ENCODE assay signal across 21 cellular contexts in the genomic region with DNA sequence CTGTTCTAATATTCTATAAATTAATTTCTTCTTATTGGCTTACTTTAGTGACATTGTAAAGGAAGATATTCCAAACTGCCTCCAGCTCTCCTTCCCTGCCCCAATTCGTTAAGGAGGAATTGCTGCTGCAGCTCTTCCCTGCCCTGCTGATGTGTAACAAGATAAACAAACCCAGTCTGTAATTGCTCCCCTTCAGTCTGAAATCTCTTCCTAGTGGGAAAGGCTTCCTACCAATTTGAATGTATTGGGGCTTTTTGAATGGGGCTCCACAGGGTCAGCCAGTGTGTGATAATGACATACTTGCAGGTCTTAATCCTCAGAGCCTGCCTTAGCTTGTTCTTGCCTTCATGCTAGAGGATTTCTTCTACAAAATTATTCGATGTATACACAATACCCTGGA.
"Had no signal": no experiment of that assay in that cellular context is flagged by ENCODE, and none has a peak within 500 bp of the region (broad histone marks: within the 10 kb centered on the region; RNA-seq: fewer than 3 reads in every experiment).

No MANE protein-coding gene starts in this region.

- ATAC-seq: esophagus mucosa; gastrocnemius medialis; heart right ventricle; left cardiac atrium; lower lobe of right lung; naive thymus-derived CD4-positive, alpha-beta T cell; pancreas; right cardiac atrium had no signal

- DNase-seq: effector memory CD4-positive, alpha-beta T cell; gastrocnemius medialis; heart right ventricle; hypothalamus; kidney; left cardiac atrium; left ventricle myocardium inferior; lower lobe of right lung; naive thymus-derived CD4-positive, alpha-beta T cell; nephron progenitor cell; occipital lobe; pancreas; right cardiac atrium; small intestine; stimulated activated CD4-positive, alpha-beta T cell treated with anti-CD3 and anti-CD28 coated beads, Interleukin-12 subunit alpha, Interleukin-12 subunit beta, amount 100 ng/mL, for 4 hours; stimulated activated naive CD4-positive, alpha-beta T cell; stomach; substantia nigra; transverse colon had no signal

- H3K4me1 ChIP-seq: gastrocnemius medialis, heart right ventricle, left ventricle myocardium inferior, lower lobe of right lung, pancreas, stomach, transverse colon had no signal

- H3K36me3 ChIP-seq: gastrocnemius medialis, heart right ventricle, left ventricle myocardium inferior, lower lobe of right lung, pancreas, stomach, thoracic aorta, transverse colon had no signal

- H3K27ac ChIP-seq: gastrocnemius medialis, heart right ventricle, left ventricle myocardium inferior, lower lobe of right lung, pancreas, stomach, thoracic aorta, transverse colon had no signal

- H3K9me3 ChIP-seq: gastrocnemius medialis, lower lobe of right lung, pancreas, stomach, thoracic aorta had no signal

- H3K27me3 ChIP-seq: gastrocnemius medialis, heart right ventricle, pancreas, stomach, transverse colon had no signal

- H3K4me3 ChIP-seq: gastrocnemius medialis, heart right ventricle, left ventricle myocardium inferior, lower lobe of right lung, pancreas, stomach, thoracic aorta, transverse colon had no signal
